9 cellular contexts compared by ENCODE assay signal in the genomic region with DNA sequence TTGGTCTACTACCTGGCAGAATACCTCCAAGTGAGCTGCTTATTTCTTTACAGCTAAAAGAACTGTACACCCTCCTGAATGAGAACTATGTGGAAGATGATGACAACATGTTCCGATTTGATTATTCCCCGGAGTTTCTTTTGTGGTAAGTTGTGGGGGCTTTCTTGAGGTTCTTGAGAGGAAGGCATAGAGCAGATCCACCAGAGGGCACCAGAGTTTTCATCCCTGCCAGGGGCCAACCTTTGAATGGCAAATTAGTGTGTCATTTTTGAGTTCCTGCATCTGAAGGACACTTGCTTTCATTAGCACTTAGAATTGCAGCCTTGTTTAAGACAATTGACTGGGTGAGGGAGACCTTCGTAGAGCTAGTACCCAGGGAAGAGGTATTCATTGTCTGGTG. TPM values are rescaled to one million over a fixed set of nuclear protein-coding genes. Genes with fewer than 3 reads are reported as not detected.
A peak's percentile ranks its signal among the peaks of the same experiment; 100 is the strongest.
DNase-seq lines count a peak whose midpoint lies in the region; ATAC-seq and TF ChIP-seq lines count a peak whose summit lies in the region.
"Had no signal": no experiment of that assay in that cellular context is flagged by ENCODE, and none has a peak within 500 bp of the region (broad histone marks: within the 10 kb centered on the region; RNA-seq: fewer than 3 reads in every experiment).

No MANE protein-coding gene starts in this region.

- peaks cover 65% of the 10 kb centered on the region for H3K36me3 ChIP-seq in osteoblast (ENCODE audit: insufficient read depth, low read length)

- no peak overlapping the region for H3K4me2 ChIP-seq in osteoblast (ENCODE audit: insufficient read depth, low read length)

- H3K4me3 ChIP-seq in choroid plexus epithelial cell (ENCODE audit: low read depth, low read length) (no peak overlapping the region), osteoblast (ENCODE audit: insufficient read depth, low read length) (no peak overlapping the region)

- no peak overlapping the region for H3K27ac ChIP-seq in osteoblast (ENCODE audit: low read depth, low read length)
- H3K27ac ChIP-seq: epithelial cell of prostate had no signal

- H3K4me1 ChIP-seq in osteoblast (ENCODE audit: insufficient read depth, low read length): peaks cover 30% of the 10 kb centered on the region

- ATAC-seq in HG02759 (IDR thresholded peaks at IDR 0.05; ENCODE audit: unreplicated experiment): no peak
- ATAC-seq in GM18870 (IDR thresholded peaks at IDR 0.05; ENCODE audit: unreplicated experiment): no peak

- peak; percentile 77 for TF ChIP-seq CTCF in choroid plexus epithelial cell (conservative IDR thresholded peaks at IDR 0.05; ENCODE audit: low read depth, low read length)
- TF ChIP-seq CTCF in osteoblast (IDR thresholded peaks at IDR 0.05; ENCODE audit: extremely low read depth, low read depth, low read length): peak; percentile 75

- DNase-seq in ELR (ENCODE audit: low read depth) (peak; percentile 66), NCI-H1694 (lab: John Stamatoyannopoulos, UW) (peak; percentile 47), choroid plexus epithelial cell (ENCODE audit: low read depth) (peak; percentile 58), osteoblast (ENCODE audit: insufficient read length, low spot score, missing footprints) (peak; percentile 87), UCSD-AML1 (lab: John Stamatoyannopoulos, UW; ENCODE audit: unreplicated experiment) (no peak), NK-92 (lab: John Stamatoyannopoulos, UW; ENCODE audit: unreplicated experiment) (no peak)

- no peaks in the 10 kb centered on the region for H3K27me3 ChIP-seq in osteoblast (ENCODE audit: insufficient read depth, low read length)

- peaks cover 2% of the 10 kb centered on the region for H4K20me1 ChIP-seq in osteoblast (ENCODE audit: insufficient read depth, low read length)

- H3K79me2 ChIP-seq in osteoblast (ENCODE audit: insufficient read depth, low read length): peaks cover 11% of the 10 kb centered on the region

- H3K9me3 ChIP-seq in osteoblast (ENCODE audit: low read depth, low read length): no peaks in the 10 kb centered on the region

- H2AFZ ChIP-seq in osteoblast (ENCODE audit: low read length): no peak overlapping the region

RNA-seq across cellular contexts. Expression of gene NMT1, which starts 35.0 kb away (rescaled TPM):
- total RNA-seq in osteoblast: 51.8 and 66.6 TPM in 2 replicates

RNA-seq across cellular contexts. Expression of gene PLCD3, which starts 36.2 kb away (rescaled TPM):
- total RNA-seq in osteoblast: 31.5 and 47.7 TPM in 2 replicates

RNA-seq across cellular contexts. Expression of gene ACBD4, which starts 39.3 kb away (rescaled TPM):
- total RNA-seq in osteoblast: 4.7 and 6.2 TPM in 2 replicates

RNA-seq across cellular contexts. Expression of gene DCAKD, which starts 44.7 kb away (rescaled TPM):
- 34.5 and 39.1 TPM in 2 replicates for total RNA-seq in osteoblast

RNA-seq across cellular contexts. Expression of gene HEXIM1, which starts 52.1 kb away (rescaled TPM):
- 10.9 and 12.1 TPM in 2 replicates for total RNA-seq in osteoblast

Comparison
In these comparisons a context has a peak if more than half of its experiments do, and no peak if none do; other contexts are left out.
1. DNase-seq: peak in ELR (single experiment), NCI-H1694 (single experiment), choroid plexus epithelial cell (single experiment) and osteoblast (single experiment); none in UCSD-AML1 (single experiment) and NK-92 (single experiment).